In genomic region chr3:189158034-189158433, GRCh38 we compare ENCODE assay signal across 21 cellular contexts. TPM values are rescaled to one million over a fixed set of nuclear protein-coding genes. Genes with fewer than 3 reads are reported as not detected.
DNase-seq lines count a peak whose midpoint lies in the region; ATAC-seq, FAIRE-seq and TF ChIP-seq lines count a peak whose summit lies in the region.
"Had no signal": no experiment of that assay in that cellular context is flagged by ENCODE, and none has a peak within 500 bp of the region (broad histone marks: within the 10 kb centered on the region; RNA-seq: fewer than 3 reads in every experiment).

No MANE protein-coding gene starts in this region.

- H3K27me3 Mint-ChIP-seq in activated CD4-positive, alpha-beta T cell treated with anti-CD3 and anti-CD28 coated beads for 36 hours: peaks cover 1% of the 10 kb centered on the region
- peaks cover 11% of the 10 kb centered on the region for H3K27me3 Mint-ChIP-seq in stimulated activated naive CD8-positive, alpha-beta T cell treated with anti-CD3 and anti-CD28 coated beads, Interleukin-15, amount 100 ng/mL, for 72 hours
- H3K27me3 Mint-ChIP-seq: CD4-positive, CD25-positive, alpha-beta regulatory T cell had no signal

- H3K9me3 ChIP-seq in K562 (replicated peaks; ENCODE audit: control insufficient read depth, insufficient read depth, low read depth, low read length): no peaks in the 10 kb centered on the region
- H3K9me3 ChIP-seq: BLaER1 treated with 17β-estradiol and CSF1 and Interleukin-3, amounts not matched to agents 10 nM and 100 nM; HAP-1 had no signal

- POLR2A ChIA-PET in activated CD4-positive, alpha-beta T cell treated with anti-CD3 and anti-CD28 coated beads for 36 hours (lab: Charles Lee): no interaction called here
- POLR2A ChIA-PET in K562 (lab: Yijun Ruan, JAX): no interaction called here

- no peaks in the 10 kb centered on the region for H3K9me1 ChIP-seq in K562 (ENCODE audit: control insufficient read depth, insufficient read depth, low read length)

- DNase-seq in activated CD4-positive, alpha-beta T cell treated with anti-CD3 and anti-CD28 coated beads for 36 hours: no peak
- no peak for DNase-seq in activated CD4-positive, alpha-beta T cell treated with anti-CD3 and anti-CD28 coated beads, Interleukin-2, amount 50 U/mL, for 1 hour
- no peak for DNase-seq in stimulated activated naive CD8-positive, alpha-beta T cell treated with anti-CD3 and anti-CD28 coated beads, Interleukin-15, amount 100 ng/mL, for 72 hours
- DNase-seq in stimulated activated naive CD8-positive, alpha-beta T cell treated with anti-CD3 and anti-CD28 coated beads, Interleukin-15, Interleukin-2, amounts not matched to agents 100 U/mL and 50 U/mL, for 24 hours: no peak
- DNase-seq in K562 (ENCODE audit: extremely low read depth in 1 of 4, low spot score in 3 of 4) (no peak), OCI-M1 (lab: John Stamatoyannopoulos, UW) (no peak)
- no peak for DNase-seq in stimulated activated naive CD4-positive, alpha-beta T cell (lab: John Stamatoyannopoulos, UW)
- DNase-seq: 8988T; CD8-positive, alpha-beta memory T cell; COR-L47; DMS 273 treated with DMSO at 0.1 percent for 48 hours; DMS53; GM23248 had no signal

- no peak overlapping the region for H3K9ac ChIP-seq in K562 (ENCODE audit: insufficient read depth in 1 of 2, low read depth in 2 of 2, low read length in 2 of 2)
- H3K9ac ChIP-seq: BLaER1 treated with 17β-estradiol and CSF1 and Interleukin-3, amounts not matched to agents 10 nM and 100 nM; GM23248 had no signal

- ATAC-seq in activated CD4-positive, alpha-beta T cell treated with anti-CD3 and anti-CD28 coated beads for 36 hours: peak; percentile 42
- peak; percentile 75 for ATAC-seq in stimulated activated naive CD8-positive, alpha-beta T cell treated with anti-CD3 and anti-CD28 coated beads, Interleukin-15, amount 100 ng/mL, for 72 hours
- ATAC-seq in stimulated activated naive CD8-positive, alpha-beta T cell treated with anti-CD3 and anti-CD28 coated beads, Interleukin-15, Interleukin-2, amounts not matched to agents 100 U/mL and 50 U/mL, for 24 hours: no peak
- no peak for ATAC-seq in K562

- H3K9me3 Mint-ChIP-seq in activated CD4-positive, alpha-beta T cell treated with anti-CD3 and anti-CD28 coated beads for 36 hours (ENCODE audit: low read depth): no peaks in the 10 kb centered on the region
- H3K9me3 Mint-ChIP-seq in stimulated activated naive CD8-positive, alpha-beta T cell treated with anti-CD3 and anti-CD28 coated beads, Interleukin-15, amount 100 ng/mL, for 72 hours: no peaks in the 10 kb centered on the region
- H3K9me3 Mint-ChIP-seq: CD8-positive, alpha-beta memory T cell had no signal

- 0% methylated on average over 7 of the region's 7 CpGs for WGBS in K562 (ENCODE audit: insufficient coverage, low coverage, missing lambda C conversion rate)

- H3K27me3 ChIP-seq in K562 (ENCODE audit: control insufficient read depth in 2 of 2, insufficient read depth in 2 of 2, low read length in 2 of 2): no peaks in the 10 kb centered on the region
- H3K27me3 ChIP-seq: BLaER1 treated with 17β-estradiol and CSF1 and Interleukin-3, amounts not matched to agents 10 nM and 100 nM had no signal

- H3K27ac Mint-ChIP-seq in activated CD4-positive, alpha-beta T cell treated with anti-CD3 and anti-CD28 coated beads for 36 hours: no peak overlapping the region
- H3K27ac Mint-ChIP-seq in stimulated activated naive CD8-positive, alpha-beta T cell treated with anti-CD3 and anti-CD28 coated beads, Interleukin-15, amount 100 ng/mL, for 72 hours: no peak overlapping the region
- H3K27ac Mint-ChIP-seq: B cell; CD4-positive, CD25-positive, alpha-beta regulatory T cell; CD8-positive, alpha-beta memory T cell had no signal

- peak; percentile 19 for FAIRE-seq in K562 (lab: Jason Lieb, UNC)
- FAIRE-seq: G401.6, GM12892, GM18507 had no signal

- no peaks in the 10 kb centered on the region for H3K4me1 Mint-ChIP-seq in activated CD4-positive, alpha-beta T cell treated with anti-CD3 and anti-CD28 coated beads for 36 hours
- H3K4me1 Mint-ChIP-seq in stimulated activated naive CD8-positive, alpha-beta T cell treated with anti-CD3 and anti-CD28 coated beads, Interleukin-15, amount 100 ng/mL, for 72 hours: no peaks in the 10 kb centered on the region
- H3K4me1 Mint-ChIP-seq: B cell had no signal

- no peaks in the 10 kb centered on the region for H3K36me3 ChIP-seq in K562 (ENCODE audit: control insufficient read depth, insufficient read depth, low read length)
- H3K36me3 ChIP-seq: BLaER1 treated with 17β-estradiol and CSF1 and Interleukin-3, amounts not matched to agents 10 nM and 100 nM; HAP-1 had no signal

- no peak for TF ChIP-seq EP300 in K562 (IDR thresholded peaks at IDR 0.05; ENCODE audit: low read length)

- intact Hi-C loops in activated CD4-positive, alpha-beta T cell treated with anti-CD3 and anti-CD28 coated beads for 36 hours (cut with DNase I, micrococcal nuclease): no loop called here
- intact Hi-C loops in K562 (cut with micrococcal nuclease): no loop called here

- H3K4me2 ChIP-seq in K562 (ENCODE audit: insufficient read depth, low read length): no peak overlapping the region
- H3K4me2 ChIP-seq: BLaER1 treated with 17β-estradiol and CSF1 and Interleukin-3, amounts not matched to agents 10 nM and 100 nM had no signal

- in situ Hi-C loops in K562 (cut with MboI): no loop called here

- H3K4me3 ChIP-seq in K562: no peak overlapping the region
- H3K4me3 ChIP-seq: BLaER1 treated with 17β-estradiol and CSF1 and Interleukin-3, amounts not matched to agents 10 nM and 100 nM; GM23248; HAP-1 had no signal

- no peak for TF ChIP-seq POLR2A in K562 (conservative IDR thresholded peaks at IDR 0.05)

- H4K20me1 ChIP-seq in K562 (replicated peaks; ENCODE audit: control insufficient read depth, insufficient read depth, low read length): no peaks in the 10 kb centered on the region
- H4K20me1 ChIP-seq: BLaER1 treated with 17β-estradiol and CSF1 and Interleukin-3, amounts not matched to agents 10 nM and 100 nM had no signal

- BruUV-seq in K562 (replicated peaks; lab: Mats Ljungman, UMichigan): no TSS peak

- no peaks in the 10 kb centered on the region for H3K4me1 ChIP-seq in K562 (replicated peaks in 1 of 2; ENCODE audit: control insufficient read depth in 2 of 2, insufficient read depth in 2 of 2, low read length in 2 of 2)
- H3K4me1 ChIP-seq: BLaER1 treated with 17β-estradiol and CSF1 and Interleukin-3, amounts not matched to agents 10 nM and 100 nM; HAP-1 had no signal

- no peaks in the 10 kb centered on the region for H3K79me2 ChIP-seq in K562 (ENCODE audit: control insufficient read depth, insufficient read depth, low read length)

- no peak for TF ChIP-seq RAD21 in K562 (CRISPR knock-in tag; conservative IDR thresholded peaks at IDR 0.05 in 1 of 2, IDR thresholded peaks at IDR 0.05 in 1 of 2)

- H3K4me3 Mint-ChIP-seq in activated CD4-positive, alpha-beta T cell treated with anti-CD3 and anti-CD28 coated beads for 36 hours: no peak overlapping the region
- no peak overlapping the region for H3K4me3 Mint-ChIP-seq in stimulated activated naive CD8-positive, alpha-beta T cell treated with anti-CD3 and anti-CD28 coated beads, Interleukin-15, amount 100 ng/mL, for 72 hours
- H3K4me3 Mint-ChIP-seq: B cell; CD4-positive, CD25-positive, alpha-beta regulatory T cell; CD8-positive, alpha-beta memory T cell had no signal

- CTCF ChIA-PET in activated CD4-positive, alpha-beta T cell treated with anti-CD3 and anti-CD28 coated beads for 36 hours (lab: Charles Lee): interaction anchor here (0.6 kb wide), 1 partner anchor 1064 kb away, joined by 3 read pairs; no protein-coding TSS in a partner anchor
- CTCF ChIA-PET in K562 (lab: Yijun Ruan, JAX; ENCODE audit: low intra/inter-chr PET ratio): no interaction called here

- H3K27ac ChIP-seq in K562 (ENCODE audit: extremely low read depth, low read depth, low read length): no peak overlapping the region
- H3K27ac ChIP-seq: BLaER1 treated with 17β-estradiol and CSF1 and Interleukin-3, amounts not matched to agents 10 nM and 100 nM; GM23248 had no signal

- TF ChIP-seq CTCF in K562 (IDR thresholded peaks at IDR 0.05 in 2 of 3, conservative IDR thresholded peaks at IDR 0.05 in 1 of 3; ENCODE audit: insufficient read depth in 2 of 3, low read depth in 1 of 3, low read length in 3 of 3): no peak

- no peaks in the 10 kb centered on the region for H3K36me3 Mint-ChIP-seq in activated CD4-positive, alpha-beta T cell treated with anti-CD3 and anti-CD28 coated beads for 36 hours (ENCODE audit: low read depth)
- H3K36me3 Mint-ChIP-seq: CD4-positive, CD25-positive, alpha-beta regulatory T cell had no signal

- no peak overlapping the region for H2AFZ ChIP-seq in K562 (ENCODE audit: low read depth, low read length)
- H2AFZ ChIP-seq: GM23248 had no signal

TF ChIP-seq in K562, 482 proteins besides CTCF, POLR2A, EP300 and RAD21:
- TF ChIP-seq BHLHE40 (IDR thresholded peaks at IDR 0.05; ENCODE audit: low read length) (no peak), HDAC2 (IDR thresholded peaks at IDR 0.05) (no peak), GATAD2A (IDR thresholded peaks at IDR 0.05) (no peak), ZNF282 (CRISPR knock-in tag; IDR thresholded peaks at IDR 0.05) (no peak)

RNA-seq across cellular contexts. Expression of gene TPRG1, which starts 13.7 kb away (rescaled TPM):
- 10 to 100 TPM; 11.6 to 11.9 TPM for total RNA-seq in activated CD4-positive, alpha-beta T cell treated with anti-CD3 and anti-CD28 coated beads for 36 hours
- total RNA-seq in K562 (2011; cell fraction: chromatin; rRNA removed; ENCODE audit: low replicate concordance): not detected in 2 replicates
- not detected in 2 replicates for total RNA-seq in K562 (2011; cell fraction: nucleolus; rRNA removed)
- not detected in 2 replicates for total RNA-seq in K562 (2011; cell fraction: nucleoplasm; rRNA removed)
- total RNA-seq in K562 (2014; rRNA removed) (not detected in 2 replicates), K562 (2014; rRNA removed; fragmentation: Illumina TruSeq; extraction: Trizol) (not detected in 2 replicates), K562 (2015; rRNA removed; fragmentation: Illumina TruSeq; extraction: Trizol) (not detected in 2 replicates), K562 (2021) (not detected in 2 replicates)
- polyA plus RNA-seq in K562 (2011; rRNA removed) (not detected in 2 replicates), K562 (2014; fragmentation: Illumina TruSeq; extraction: Trizol) (not detected in 2 replicates), K562 (2014; fragmentation: Nextera tagmentation; extraction: Ambion mirVana) (not detected), K562 (2014; rRNA removed) (0.01 TPM in 1 of 2 replicates, not detected in the other)
- polyA plus RNA-seq in K562 (2011; cell fraction: cytosol; rRNA removed): not detected in 2 replicates
- not detected in 2 replicates for polyA plus RNA-seq in K562 (2011; cell fraction: nucleus; rRNA removed)
- polyA plus RNA-seq in K562 (2012): 0.16 and 0.24 TPM in 2 replicates
- polyA minus RNA-seq in K562 (2011; rRNA and poly(A)+ RNA removed): not detected in 2 replicates
- polyA minus RNA-seq in K562 (2011; cell fraction: cytosol; rRNA and poly(A)+ RNA removed): not detected in 2 replicates
- not detected in 2 replicates for polyA minus RNA-seq in K562 (2011; cell fraction: nucleus; rRNA and poly(A)+ RNA removed)
- total RNA-seq: GM23248, HT-29 had no signal
- polyA plus RNA-seq: GM23248 had no signal

Comparison
In these comparisons a context has a peak if more than half of its experiments do, and no peak if none do; other contexts are left out.
1. ATAC-seq: peak in activated CD4-positive, alpha-beta T cell treated with anti-CD3 and anti-CD28 coated beads for 36 hours (single experiment) and stimulated activated naive CD8-positive, alpha-beta T cell treated with anti-CD3 and anti-CD28 coated beads, Interleukin-15, amount 100 ng/mL, for 72 hours (single experiment); none in stimulated activated naive CD8-positive, alpha-beta T cell treated with anti-CD3 and anti-CD28 coated beads, Interleukin-15, Interleukin-2, amounts not matched to agents 100 U/mL and 50 U/mL, for 24 hours (single experiment) and K562 (single experiment).
2. RNA of gene TPRG1, which starts 13.7 kb away (total RNA-seq): 11.6 to 11.9 TPM in activated CD4-positive, alpha-beta T cell treated with anti-CD3 and anti-CD28 coated beads for 36 hours; not detected in K562; every median in the first group is over 10 times any median in the second.